In genomic region chr6:121431776-121432175, GRCh38 we compare ENCODE assay signal across 8 cellular contexts. TPM values are rescaled to one million over a fixed set of nuclear protein-coding genes. Genes with fewer than 3 reads are reported as not detected.
DNase-seq lines count a peak whose midpoint lies in the region; ATAC-seq and TF ChIP-seq lines count a peak whose summit lies in the region.
"Not testable (repeated sequence)": the region's sequence is repeated elsewhere in the genome, so short reads cannot be mapped to it uniquely, and the experiment has no call there.
"Had no signal": no experiment of that assay in that cellular context is flagged by ENCODE, and none has a peak within 500 bp of the region (broad histone marks: within the 10 kb centered on the region; RNA-seq: fewer than 3 reads in every experiment).

No MANE protein-coding gene starts in this region.

- not testable (repeated sequence) for H2AK5ac ChIP-seq in H9 (ENCODE audit: insufficient read length, low read length)

- WGBS in H9 (ENCODE audit: extremely low coverage, insufficient read length, low lambda C conversion rate), result no CpG with 5 or more reads among the region's 6 CpGs

- peak overlapping the region; percentile 86 for H3K27ac ChIP-seq in H9 (ENCODE audit: insufficient read length, low read depth, low read length)
- H3K27ac ChIP-seq in HUES6 (ENCODE audit: low read depth, low read length), result peak overlapping the region; percentile 93
- peak overlapping the region; percentile 95 for H3K27ac ChIP-seq in left ventricle myocardium inferior (replicated peaks)
- H3K27ac ChIP-seq in iPS-20b (ENCODE audit: low read length), result peak overlapping the region; percentile 13
- H3K27ac ChIP-seq in vagina, result peak overlapping the region; percentile 44

- H2BK120ac ChIP-seq in H9 (ENCODE audit: low read depth, low read length, poor library complexity, severe bottlenecking), result not testable (repeated sequence)

- not testable (repeated sequence) for TF ChIP-seq POLR2A in vagina (IDR thresholded peaks at IDR 0.05)

- H3K23me2 ChIP-seq in H9 (ENCODE audit: insufficient read length, low read depth, low read length, poor library complexity, severe bottlenecking), result not testable (repeated sequence)

- H2BK12ac ChIP-seq in H9 (ENCODE audit: insufficient read length, low read depth, low read length), result not testable (repeated sequence)

- H3K18ac ChIP-seq in H9 (ENCODE audit: insufficient read length, low read depth, low read length), result not testable (repeated sequence)

- not testable (repeated sequence) for H3K4ac ChIP-seq in H9 (ENCODE audit: low read depth, low read length)

- not testable (repeated sequence) for H3K23ac ChIP-seq in H9 (ENCODE audit: insufficient read length, low read depth, low read length)

- not testable (repeated sequence) for H3K79me2 ChIP-seq in H9 (ENCODE audit: insufficient read depth, low read length)

- not testable (repeated sequence) for H3T11ph ChIP-seq in H9 (ENCODE audit: low read length)

- not testable (repeated sequence) for H4K8ac ChIP-seq in H9 (replicated peaks; ENCODE audit: insufficient read length, low read depth, low read length)

- not testable (repeated sequence) for H3K9me3 ChIP-seq in H9 (ENCODE audit: control insufficient read depth, low read depth, low read length); HUES6 (ENCODE audit: control insufficient read depth, insufficient read depth, low read depth, low read length); left ventricle myocardium inferior (replicated peaks); iPS-20b (ENCODE audit: insufficient read depth, low read depth, low read length); vagina

- not testable (repeated sequence) for H3K14ac ChIP-seq in H9 (ENCODE audit: insufficient read depth, low read length)

- not testable (repeated sequence) for H3K27me3 Mint-ChIP-seq in H9 (ENCODE audit: low read depth); WTC11 (ENCODE audit: low read depth)

- not testable (repeated sequence) for H3K9me3 Mint-ChIP-seq in H9, WTC11

- intact Hi-C loops in left ventricle myocardium inferior (cut with micrococcal nuclease), result loop anchor here (5.0 to 10.0 kb wide), 4 partner anchors 416 to 751 kb away; no protein-coding TSS in a partner anchor
- intact Hi-C loops in vagina (cut with DNase I), result loop anchor here (10.0 kb wide), 1 partner anchor 423 kb away; no protein-coding TSS in a partner anchor

- not testable (repeated sequence) for H2BK5ac ChIP-seq in H9 (ENCODE audit: insufficient read length, low read length)

- peaks cover 42% of the 10 kb centered on the region in 2 experiments for H3K4me1 Mint-ChIP-seq in H9
- peaks cover 51% of the 10 kb centered on the region for H3K4me1 Mint-ChIP-seq in WTC11

- DNase-seq in H9; WTC11 (ENCODE audit: low spot score); left ventricle myocardium inferior; vagina (ENCODE audit: extremely low spot score in 2 of 2): not testable (repeated sequence)

- H3K27me3 ChIP-seq in H9 (ENCODE audit: insufficient read depth, low read length); HUES6 (ENCODE audit: control insufficient read depth, insufficient read depth, low read length); left ventricle myocardium inferior (ENCODE audit: low read depth); iPS-20b (ENCODE audit: insufficient read depth, low read length); vagina: not testable (repeated sequence)

- not testable (repeated sequence) for H2AFZ ChIP-seq in H9 (ENCODE audit: low read length)

- not testable (repeated sequence) for H3K36me3 ChIP-seq in HUES6 (ENCODE audit: control insufficient read depth, insufficient read depth, low read length); left ventricle myocardium inferior; iPS-20b (ENCODE audit: insufficient read depth, low read depth, low read length); vagina

- not testable (repeated sequence) for H4K20me1 ChIP-seq in H9 (ENCODE audit: control insufficient read depth, insufficient read depth, insufficient read length)

- POLR2A ChIA-PET in WTC11 (lab: Charles Lee), result interaction anchor here (1.0 kb wide), 1 partner anchor 419 kb away, joined by 4 read pairs; no protein-coding TSS in a partner anchor

- CTCF ChIA-PET in WTC11 (lab: Charles Lee), result interaction anchor here (1.1 to 2.3 kb wide), 4 partner anchors 31 to 418 kb away, joined by 3 to 11 read pairs (median 5); no protein-coding TSS in a partner anchor

- not testable (repeated sequence) for H3K4me2 ChIP-seq in H9 (ENCODE audit: insufficient read depth, insufficient read length, low read length)

- H3K4me3 Mint-ChIP-seq in H9 (peak overlapping the region in 1 of 2 experiments; percentile 69; a peak in 1 of 5 replicates), WTC11 (0 out of 2 replicates have a peak overlapping the region, but pooled peaks have one; percentile 51)

- not testable (repeated sequence) for ATAC-seq in WTC11

- not testable (repeated sequence) for H2BK20ac ChIP-seq in H9 (ENCODE audit: low read depth, low read length, poor library complexity, severe bottlenecking)

- H2BK15ac ChIP-seq in H9 (ENCODE audit: low read depth, low read length), result not testable (repeated sequence)

- H4K91ac ChIP-seq in H9 (ENCODE audit: insufficient read length, low read depth, low read length), result not testable (repeated sequence)

- not testable (repeated sequence) for H4K5ac ChIP-seq in H9 (ENCODE audit: insufficient read length, low read depth, low read length)

- H3K9ac ChIP-seq in H9 (ENCODE audit: extremely low read depth, insufficient read length, low read length), result not testable (repeated sequence)
- H3K9ac ChIP-seq in HUES6 (ENCODE audit: low read length) (peak overlapping the region; percentile 70), iPS-20b (ENCODE audit: low read depth, low read length) (peak overlapping the region; percentile 28; the same call in 1 of the 2 replicates)

- H3K79me1 ChIP-seq in H9 (ENCODE audit: insufficient read depth, low read depth, low read length, poor library complexity, severe bottlenecking), result not testable (repeated sequence)

- H3K36me3 Mint-ChIP-seq in H9 (ENCODE audit: insufficient read depth in 1 of 3, low read depth in 3 of 3), result peaks cover 6 to 10% (median 8%) of the 10 kb centered on the region in 3 experiments; a peak in 6 of 7 replicates
- H3K36me3 Mint-ChIP-seq in WTC11, result not testable (repeated sequence)

- not testable (repeated sequence) for H3K4me1 ChIP-seq in H9 (ENCODE audit: insufficient read depth, low read length)
- peaks cover 38% of the 10 kb centered on the region for H3K4me1 ChIP-seq in HUES6 (ENCODE audit: control insufficient read depth, insufficient read depth, low read length)
- H3K4me1 ChIP-seq in left ventricle myocardium inferior, result peaks cover 37% of the 10 kb centered on the region
- peaks cover 25% of the 10 kb centered on the region for H3K4me1 ChIP-seq in iPS-20b (ENCODE audit: insufficient read depth, low read length)
- H3K4me1 ChIP-seq in vagina, result peaks cover 36% of the 10 kb centered on the region

- peak overlapping the region; percentile 31 to 95 (median 91); a peak in 6 of 7 replicates for H3K27ac Mint-ChIP-seq in H9
- H3K27ac Mint-ChIP-seq in WTC11, result peak overlapping the region; percentile 94

- TF ChIP-seq CTCF in H9 (conservative IDR thresholded peaks at IDR 0.05); WTC11 (IDR thresholded peaks at IDR 0.05); left ventricle myocardium inferior (IDR thresholded peaks at IDR 0.05; ENCODE audit: borderline replicate concordance); vagina (IDR thresholded peaks at IDR 0.05): not testable (repeated sequence)

- H3K4me3 ChIP-seq in HUES6 (ENCODE audit: low read depth, low read length); left ventricle myocardium inferior; vagina: not testable (repeated sequence)
- H3K4me3 ChIP-seq in iPS-20b (ENCODE audit: low read length), result peak overlapping the region; percentile 45; the same call in 1 of the 2 replicates

- H3K56ac ChIP-seq in H9 (ENCODE audit: insufficient read length, low read depth, low read length), result not testable (repeated sequence)

TF ChIP-seq in WTC11, 78 proteins besides CTCF, POLR2A, EP300 and RAD21:
- TF ChIP-seq GTF2I (CRISPR knock-in tag; conservative IDR thresholded peaks at IDR 0.05), result peak; percentile 83; the same call in 1 of the 2 replicates
- peak; percentile 83; the same call in 1 of the 2 replicates for TF ChIP-seq ZNF121 (CRISPR knock-in tag; IDR thresholded peaks at IDR 0.05)

RNA-seq across cellular contexts. Expression of gene GJA1, which starts 3.7 kb away (rescaled TPM):
- 528 and 530 TPM in 2 replicates for total RNA-seq in H9 (2021)
- 546 to 700 TPM (median 682 TPM) in 3 replicates for total RNA-seq in WTC11 (2021)
- 248 TPM for total RNA-seq in left ventricle myocardium inferior
- 261 TPM for total RNA-seq in vagina
- total RNA-seq: CD4-positive, alpha-beta T cell; CD8-positive, alpha-beta memory T cell had no signal

Comparison
In these comparisons a context has a peak if more than half of its experiments do, and no peak if none do; other contexts are left out.
1. H3K27ac ChIP-seq: peak in every context shown above with its lines; median percentile 95 in left ventricle myocardium inferior; 93 in HUES6; 86 in H9; 44 in vagina; 13 in iPS-20b.